Comparison of ENCODE assay signal across 20 cellular contexts in the genomic region with DNA sequence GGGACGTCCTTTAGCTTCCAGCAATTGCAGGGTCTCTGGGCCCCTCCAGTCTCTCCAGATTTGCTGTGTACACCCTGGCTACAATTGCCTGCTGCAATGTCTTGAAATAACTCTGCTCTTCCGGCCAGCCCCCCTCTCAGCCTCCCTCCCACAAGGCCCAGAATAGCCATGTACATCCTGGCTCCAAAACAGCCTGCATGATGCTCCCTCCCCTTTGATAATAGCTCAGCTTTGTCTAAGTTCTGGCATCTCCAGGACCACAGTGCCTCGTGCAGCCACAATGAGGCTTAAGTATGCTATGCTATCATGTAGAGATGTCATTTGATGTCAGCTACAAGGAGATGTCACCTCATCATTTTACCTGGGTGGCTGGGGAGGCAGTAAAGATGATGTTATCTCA.
"Had no signal": no experiment of that assay in that cellular context is flagged by ENCODE, and none has a peak within 500 bp of the region (broad histone marks: within the 10 kb centered on the region; RNA-seq: fewer than 3 reads in every experiment).

No MANE protein-coding gene starts in this region.

- H3K9me3 ChIP-seq: SK-N-SH had no signal

- H3K9ac ChIP-seq: SK-N-SH had no signal

- DNase-seq: Karpas-422, KG1, MV-4-11, NCI-H1048, NCI-H1105, NCI-H1417, NCI-H1436 treated with DMSO at 0.1 percent for 48 hours, NCI-H1694, NCI-H187 treated with DMSO at 0.1 percent for 48 hours, NCI-H2029 treated with DMSO at 0.1 percent for 48 hours, NCI-H2171 treated with DMSO at 0.1 percent for 48 hours, NCI-H226, NCI-H446, NCI-H510A, NCI-H524 treated with DMSO at 0.1 percent for 48 hours, NCI-H69, NCI-H774, RPMI8226, SHP77, SK-N-SH had no signal

- H3K4me2 ChIP-seq: SK-N-SH had no signal
